1 cellular context compared by ENCODE assay signal in the genomic region with DNA sequence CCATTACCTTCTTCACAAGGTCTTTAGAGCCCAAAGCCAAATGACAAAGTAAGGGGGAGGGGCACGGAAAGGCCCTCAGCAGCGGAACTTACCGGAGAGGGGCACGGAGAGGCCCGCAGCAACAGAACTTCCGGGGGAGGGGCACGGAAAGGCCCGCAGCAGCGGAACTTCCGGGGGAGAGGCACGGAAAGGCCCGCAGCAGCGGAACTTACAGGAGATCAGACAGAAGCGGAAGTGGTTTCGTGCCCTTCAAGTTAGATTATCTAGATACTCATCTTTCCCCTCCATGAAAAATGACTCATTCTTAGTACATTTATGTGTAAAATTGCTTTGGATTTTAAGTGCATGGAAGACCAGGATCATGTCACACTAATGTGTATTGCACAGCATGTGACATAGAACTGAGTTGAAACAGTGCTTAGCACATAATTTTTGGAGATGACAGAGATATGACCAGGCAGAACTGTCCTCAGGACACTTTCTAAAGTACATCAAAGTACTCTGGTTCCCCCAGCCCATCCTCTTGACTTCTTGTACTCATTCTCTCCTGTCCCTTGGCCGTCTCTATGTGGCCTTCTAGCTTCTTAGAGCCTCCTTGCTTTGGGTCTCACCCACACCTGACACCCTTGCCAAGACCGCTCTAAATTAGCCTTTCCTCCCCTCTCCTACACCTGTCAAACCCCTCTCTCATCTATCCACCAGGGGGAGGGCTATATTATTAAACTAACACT.
TF ChIP-seq lines count a peak whose summit lies in the region.

No MANE protein-coding gene starts in this region.

TF ChIP-seq in K562, 482 proteins besides CTCF, POLR2A, EP300 and RAD21 (continued from another document and continues in another):
- TF ChIP-seq PHF8 (IDR thresholded peaks at IDR 0.05; ENCODE audit: borderline replicate concordance, low read length), result no peak
- no peak for TF ChIP-seq NR2C1 (IDR thresholded peaks at IDR 0.05)
- TF ChIP-seq NR2C1 (tag; IDR thresholded peaks at IDR 0.05), result 0 out of 2 replicates have a peak, but pooled peaks have one; percentile 43
- TF ChIP-seq NBN (IDR thresholded peaks at IDR 0.05; ENCODE audit: low read depth), result no peak
- TF ChIP-seq YY1 (IDR thresholded peaks at IDR 0.05; ENCODE audit: borderline replicate concordance in 1 of 3, control insufficient read depth in 1 of 3, extremely low read depth in 1 of 3, insufficient read depth in 3 of 3, insufficient read length in 1 of 3, insufficient replicate concordance in 2 of 3, low read depth in 1 of 3, low read length in 2 of 3), result no peak
- 0 out of 2 replicates have a peak, but pooled peaks have one; percentile 20 for TF ChIP-seq POLR2H (tag; IDR thresholded peaks at IDR 0.05; ENCODE audit: low read depth)
- no peak for TF ChIP-seq NR0B1 (IDR thresholded peaks at IDR 0.05; ENCODE audit: partially characterized antibody)
- no peak for TF ChIP-seq NCOA6 (IDR thresholded peaks at IDR 0.05)
- TF ChIP-seq ZNF41 (CRISPR knock-in tag; conservative IDR thresholded peaks at IDR 0.05), result no peak
- peak; percentile 18; the same call in 1 of the 2 replicates for TF ChIP-seq JUN (IDR thresholded peaks at IDR 0.05; ENCODE audit: borderline replicate concordance, low read depth, low read length)
- no peak for TF ChIP-seq JUN (CRISPR knock-in tag; IDR thresholded peaks at IDR 0.05; ENCODE audit: borderline replicate concordance)
- TF ChIP-seq SPI1 (IDR thresholded peaks at IDR 0.05; ENCODE audit: borderline replicate concordance, low read depth, low read length), result peak; percentile 73; the same call in 1 of the 2 replicates
- TF ChIP-seq ZNF174 (CRISPR knock-in tag; IDR thresholded peaks at IDR 0.05), result no peak
- no peak for TF ChIP-seq KLF13 (tag; IDR thresholded peaks at IDR 0.05; ENCODE audit: borderline replicate concordance, low read depth)
- peak; percentile 54 to 91 (median 76); a peak in 4 of 6 replicates for TF ChIP-seq ZBTB11 (CRISPR knock-in tag; IDR thresholded peaks at IDR 0.05)
- TF ChIP-seq, protein P1, sequence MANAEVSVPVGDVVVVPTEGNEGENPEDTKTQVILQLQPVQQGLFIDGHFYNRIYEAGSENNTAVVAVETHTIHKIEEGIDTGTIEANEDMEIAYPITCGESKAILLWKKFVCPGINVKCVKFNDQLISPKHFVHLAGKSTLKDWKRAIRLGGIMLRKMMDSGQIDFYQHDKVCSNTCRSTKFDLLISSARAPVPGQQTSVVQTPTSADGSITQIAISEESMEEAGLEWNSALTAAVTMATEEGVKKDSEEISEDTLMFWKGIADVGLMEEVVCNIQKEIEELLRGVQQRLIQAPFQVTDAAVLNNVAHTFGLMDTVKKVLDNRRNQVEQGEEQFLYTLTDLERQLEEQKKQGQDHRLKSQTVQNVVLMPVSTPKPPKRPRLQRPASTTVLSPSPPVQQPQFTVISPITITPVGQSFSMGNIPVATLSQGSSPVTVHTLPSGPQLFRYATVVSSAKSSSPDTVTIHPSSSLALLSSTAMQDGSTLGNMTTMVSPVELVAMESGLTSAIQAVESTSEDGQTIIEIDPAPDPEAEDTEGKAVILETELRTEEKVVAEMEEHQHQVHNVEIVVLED (CRISPR knock-in tag; IDR thresholded peaks at IDR 0.05), result no peak
- TF ChIP-seq ZNF561 (CRISPR knock-in tag; conservative IDR thresholded peaks at IDR 0.05), result no peak
- TF ChIP-seq CBFA2T3 (IDR thresholded peaks at IDR 0.05), result no peak
- TF ChIP-seq FOXA1 (IDR thresholded peaks at IDR 0.05; ENCODE audit: borderline replicate concordance), result no peak
- TF ChIP-seq RFX7 (CRISPR knock-in tag; IDR thresholded peaks at IDR 0.05), result no peak
- TF ChIP-seq, protein P2, sequence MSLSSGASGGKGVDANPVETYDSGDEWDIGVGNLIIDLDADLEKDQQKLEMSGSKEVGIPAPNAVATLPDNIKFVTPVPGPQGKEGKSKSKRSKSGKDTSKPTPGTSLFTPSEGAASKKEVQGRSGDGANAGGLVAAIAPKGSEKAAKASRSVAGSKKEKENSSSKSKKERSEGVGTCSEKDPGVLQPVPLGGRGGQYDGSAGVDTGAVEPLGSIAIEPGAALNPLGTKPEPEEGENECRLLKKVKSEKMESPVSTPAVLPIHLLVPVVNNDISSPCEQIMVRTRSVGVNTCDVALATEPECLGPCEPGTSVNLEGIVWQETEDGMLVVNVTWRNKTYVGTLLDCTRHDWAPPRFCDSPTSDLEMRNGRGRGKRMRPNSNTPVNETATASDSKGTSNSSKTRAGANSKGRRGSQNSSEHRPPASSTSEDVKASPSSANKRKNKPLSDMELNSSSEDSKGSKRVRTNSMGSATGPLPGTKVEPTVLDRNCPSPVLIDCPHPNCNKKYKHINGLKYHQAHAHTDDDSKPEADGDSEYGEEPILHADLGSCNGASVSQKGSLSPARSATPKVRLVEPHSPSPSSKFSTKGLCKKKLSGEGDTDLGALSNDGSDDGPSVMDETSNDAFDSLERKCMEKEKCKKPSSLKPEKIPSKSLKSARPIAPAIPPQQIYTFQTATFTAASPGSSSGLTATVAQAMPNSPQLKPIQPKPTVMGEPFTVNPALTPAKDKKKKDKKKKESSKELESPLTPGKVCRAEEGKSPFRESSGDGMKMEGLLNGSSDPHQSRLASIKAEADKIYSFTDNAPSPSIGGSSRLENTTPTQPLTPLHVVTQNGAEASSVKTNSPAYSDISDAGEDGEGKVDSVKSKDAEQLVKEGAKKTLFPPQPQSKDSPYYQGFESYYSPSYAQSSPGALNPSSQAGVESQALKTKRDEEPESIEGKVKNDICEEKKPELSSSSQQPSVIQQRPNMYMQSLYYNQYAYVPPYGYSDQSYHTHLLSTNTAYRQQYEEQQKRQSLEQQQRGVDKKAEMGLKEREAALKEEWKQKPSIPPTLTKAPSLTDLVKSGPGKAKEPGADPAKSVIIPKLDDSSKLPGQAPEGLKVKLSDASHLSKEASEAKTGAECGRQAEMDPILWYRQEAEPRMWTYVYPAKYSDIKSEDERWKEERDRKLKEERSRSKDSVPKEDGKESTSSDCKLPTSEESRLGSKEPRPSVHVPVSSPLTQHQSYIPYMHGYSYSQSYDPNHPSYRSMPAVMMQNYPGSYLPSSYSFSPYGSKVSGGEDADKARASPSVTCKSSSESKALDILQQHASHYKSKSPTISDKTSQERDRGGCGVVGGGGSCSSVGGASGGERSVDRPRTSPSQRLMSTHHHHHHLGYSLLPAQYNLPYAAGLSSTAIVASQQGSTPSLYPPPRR (CRISPR knock-in tag; IDR thresholded peaks at IDR 0.05; ENCODE audit: borderline replicate concordance), result no peak
- no peak for TF ChIP-seq ZNF79 (CRISPR knock-in tag; IDR thresholded peaks at IDR 0.05; ENCODE audit: low read depth)
- TF ChIP-seq ESRRA (IDR thresholded peaks at IDR 0.05; ENCODE audit: borderline replicate concordance, low read depth), result peak; percentile 68; the same call in 1 of the 2 replicates
- no peak for TF ChIP-seq ZNF133 (CRISPR knock-in tag; IDR thresholded peaks at IDR 0.05)
- no peak for TF ChIP-seq NELFE (IDR thresholded peaks at IDR 0.05; ENCODE audit: insufficient read depth, insufficient read length)
- TF ChIP-seq, protein P3, sequence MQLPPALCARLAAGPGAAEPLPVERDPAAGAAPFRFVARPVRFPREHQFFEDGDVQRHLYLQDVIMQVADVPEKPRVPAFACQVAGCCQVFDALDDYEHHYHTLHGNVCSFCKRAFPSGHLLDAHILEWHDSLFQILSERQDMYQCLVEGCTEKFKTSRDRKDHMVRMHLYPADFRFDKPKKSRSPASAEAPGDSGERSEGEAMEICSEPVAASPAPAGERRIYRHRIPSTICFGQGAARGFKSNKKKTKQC (CRISPR knock-in tag; IDR thresholded peaks at IDR 0.05), result no peak
- TF ChIP-seq HNRNPLL (IDR thresholded peaks at IDR 0.05; ENCODE audit: low read depth, low read length, poor library complexity, severe bottlenecking), result peak; percentile 21
- no peak for TF ChIP-seq SMAD3 (CRISPR knock-in tag; conservative IDR thresholded peaks at IDR 0.05)
- no peak for TF ChIP-seq E2F5 (CRISPR knock-in tag; IDR thresholded peaks at IDR 0.05)
- TF ChIP-seq JUNB (CRISPR knock-in tag; conservative IDR thresholded peaks at IDR 0.05), result no peak
- TF ChIP-seq, protein P4, sequence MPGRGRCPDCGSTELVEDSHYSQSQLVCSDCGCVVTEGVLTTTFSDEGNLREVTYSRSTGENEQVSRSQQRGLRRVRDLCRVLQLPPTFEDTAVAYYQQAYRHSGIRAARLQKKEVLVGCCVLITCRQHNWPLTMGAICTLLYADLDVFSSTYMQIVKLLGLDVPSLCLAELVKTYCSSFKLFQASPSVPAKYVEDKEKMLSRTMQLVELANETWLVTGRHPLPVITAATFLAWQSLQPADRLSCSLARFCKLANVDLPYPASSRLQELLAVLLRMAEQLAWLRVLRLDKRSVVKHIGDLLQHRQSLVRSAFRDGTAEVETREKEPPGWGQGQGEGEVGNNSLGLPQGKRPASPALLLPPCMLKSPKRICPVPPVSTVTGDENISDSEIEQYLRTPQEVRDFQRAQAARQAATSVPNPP (IDR thresholded peaks at IDR 0.05; ENCODE audit: borderline replicate concordance, insufficient read depth, insufficient read length), result no peak
- no peak for TF ChIP-seq ZC3H4 (CRISPR knock-in tag; IDR thresholded peaks at IDR 0.05; ENCODE audit: borderline replicate concordance)
- TF ChIP-seq TCF7L2 (IDR thresholded peaks at IDR 0.05; ENCODE audit: low read depth, low read length), result no peak
- TF ChIP-seq PURB (CRISPR knock-in tag; IDR thresholded peaks at IDR 0.05; ENCODE audit: low read depth), result no peak
- TF ChIP-seq, protein P5, sequence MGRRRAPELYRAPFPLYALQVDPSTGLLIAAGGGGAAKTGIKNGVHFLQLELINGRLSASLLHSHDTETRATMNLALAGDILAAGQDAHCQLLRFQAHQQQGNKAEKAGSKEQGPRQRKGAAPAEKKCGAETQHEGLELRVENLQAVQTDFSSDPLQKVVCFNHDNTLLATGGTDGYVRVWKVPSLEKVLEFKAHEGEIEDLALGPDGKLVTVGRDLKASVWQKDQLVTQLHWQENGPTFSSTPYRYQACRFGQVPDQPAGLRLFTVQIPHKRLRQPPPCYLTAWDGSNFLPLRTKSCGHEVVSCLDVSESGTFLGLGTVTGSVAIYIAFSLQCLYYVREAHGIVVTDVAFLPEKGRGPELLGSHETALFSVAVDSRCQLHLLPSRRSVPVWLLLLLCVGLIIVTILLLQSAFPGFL (CRISPR knock-in tag; IDR thresholded peaks at IDR 0.05), result no peak
- no peak for TF ChIP-seq ZNF778 (CRISPR knock-in tag; IDR thresholded peaks at IDR 0.05)
